In the genomic region with DNA sequence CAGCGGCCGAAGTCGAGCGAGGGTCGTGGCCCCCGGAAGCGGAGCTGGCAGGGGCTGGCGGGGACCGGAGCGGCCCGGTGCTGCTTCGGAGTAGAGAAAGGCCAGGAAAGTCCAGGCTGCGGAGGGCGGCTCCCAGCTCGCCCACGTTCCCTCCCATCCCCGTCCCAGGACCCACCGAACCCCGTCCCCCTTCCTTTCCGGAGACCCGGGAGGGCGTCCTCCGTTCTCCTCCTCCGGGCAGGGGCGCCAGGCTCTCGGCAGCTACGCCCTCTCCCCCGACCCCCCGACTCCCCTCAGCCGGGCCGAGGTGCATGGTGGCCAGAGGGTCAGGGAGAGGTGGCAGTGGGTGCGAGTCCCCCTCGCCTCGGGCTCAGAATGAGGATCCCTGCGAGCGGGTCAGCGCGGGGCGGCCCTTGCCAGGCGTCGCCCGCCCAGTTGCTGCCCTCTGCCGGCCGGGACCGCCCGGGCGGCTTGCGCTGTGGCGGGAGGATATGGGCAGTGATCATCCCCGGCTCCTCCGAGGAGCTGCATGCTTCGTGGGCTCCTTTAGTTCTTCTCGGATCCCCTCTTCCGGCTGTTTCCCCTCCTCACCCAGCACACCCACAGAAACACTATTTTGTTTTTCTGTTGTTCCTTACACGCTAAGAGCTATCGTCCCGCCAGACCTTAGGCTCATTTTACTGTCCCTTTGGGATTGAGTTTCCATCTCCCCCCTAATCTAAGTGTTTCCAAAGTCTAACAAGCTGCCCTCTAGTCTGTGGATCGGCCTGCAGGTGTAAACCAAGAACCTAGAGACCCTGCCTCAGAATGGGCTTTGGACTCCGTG, we compare ENCODE assay signal across 8 cellular contexts. TPM values are rescaled to one million over a fixed set of nuclear protein-coding genes. Genes with fewer than 3 reads are reported as not detected.
DNase-seq lines count a peak whose midpoint lies in the region; TF ChIP-seq lines count a peak whose summit lies in the region.

No MANE protein-coding gene starts in this region.

- DNase-seq in SKM-1 (lab: John Stamatoyannopoulos, UW; ENCODE audit: unreplicated experiment) = peak; percentile 9
- no peak for DNase-seq in SKM-1 treated with dmso at 0.1 percent for 144 hours (lab: John Stamatoyannopoulos, UW; ENCODE audit: unreplicated experiment)
- peak; percentile 45 to 46 for DNase-seq in NOMO-1 (lab: John Stamatoyannopoulos, UW; ENCODE audit: unreplicated experiment in 2 of 2)
- DNase-seq in cardiac muscle cell (ENCODE audit: low read depth in 1 of 2, low spot score in 1 of 2) = peak; percentile 71 to 82
- peak; percentile 96 for DNase-seq in osteoblast (ENCODE audit: insufficient read length, low spot score, missing footprints)
- DNase-seq in type B pancreatic cell (ENCODE audit: extremely low spot score, unreplicated experiment) = peak; percentile 85
- DNase-seq in HT-29 (ENCODE audit: low spot score) = no peak

- no peak overlapping the region for H2AFZ ChIP-seq in osteoblast (ENCODE audit: low read length)

- no peaks in the 10 kb centered on the region for H3K9me3 ChIP-seq in cardiac muscle cell (ENCODE audit: low read depth)
- H3K9me3 ChIP-seq in osteoblast (ENCODE audit: low read depth, low read length) = no peaks in the 10 kb centered on the region

- no peaks in the 10 kb centered on the region for H4K20me1 ChIP-seq in osteoblast (ENCODE audit: insufficient read depth, low read length)

- H3K4me3 ChIP-seq in cardiac muscle cell (peak overlapping the region; percentile 38), osteoblast (ENCODE audit: insufficient read depth, low read length) (peak overlapping the region; percentile 39)

- TF ChIP-seq CTCF in cardiac muscle cell (IDR thresholded peaks at IDR 0.05; ENCODE audit: low read depth, low read length) = peak; percentile 94
- TF ChIP-seq CTCF in osteoblast (IDR thresholded peaks at IDR 0.05; ENCODE audit: extremely low read depth, low read depth, low read length) = peak; percentile 64
- peak; percentile 89 for TF ChIP-seq CTCF in type B pancreatic cell (conservative IDR thresholded peaks at IDR 0.05)

- peak overlapping the region; percentile 78 for H3K4me3 Mint-ChIP-seq in activated naive CD4-positive, alpha-beta T cell treated with anti-CD3 and anti-CD28 coated beads, Interleukin-2, amount 50 U/mL, for 24 hours
- H3K4me3 Mint-ChIP-seq in type B pancreatic cell = peak overlapping the region; percentile 83

- no peaks in the 10 kb centered on the region for H3K36me3 Mint-ChIP-seq in activated naive CD4-positive, alpha-beta T cell treated with anti-CD3 and anti-CD28 coated beads, Interleukin-2, amount 50 U/mL, for 24 hours
- H3K36me3 Mint-ChIP-seq in type B pancreatic cell = no peaks in the 10 kb centered on the region

- no peaks in the 10 kb centered on the region for H3K4me1 ChIP-seq in cardiac muscle cell (ENCODE audit: low read depth)
- no peaks in the 10 kb centered on the region for H3K4me1 ChIP-seq in osteoblast (ENCODE audit: insufficient read depth, low read length)

- peaks cover 41% of the 10 kb centered on the region for H3K27me3 Mint-ChIP-seq in activated naive CD4-positive, alpha-beta T cell treated with anti-CD3 and anti-CD28 coated beads, Interleukin-2, amount 50 U/mL, for 24 hours
- H3K27me3 Mint-ChIP-seq in type B pancreatic cell = peaks cover 81% of the 10 kb centered on the region

- no peak overlapping the region for H3K27ac ChIP-seq in cardiac muscle cell
- no peak overlapping the region for H3K27ac ChIP-seq in osteoblast (ENCODE audit: low read depth, low read length)

- H3K27ac Mint-ChIP-seq in activated naive CD4-positive, alpha-beta T cell treated with anti-CD3 and anti-CD28 coated beads, Interleukin-2, amount 50 U/mL, for 24 hours = no peak overlapping the region
- peak overlapping the region; percentile 51 for H3K27ac Mint-ChIP-seq in type B pancreatic cell

- peak overlapping the region; percentile 50 for H3K4me2 ChIP-seq in osteoblast (ENCODE audit: insufficient read depth, low read length)

- H3K4me1 Mint-ChIP-seq in activated naive CD4-positive, alpha-beta T cell treated with anti-CD3 and anti-CD28 coated beads, Interleukin-2, amount 50 U/mL, for 24 hours = peaks cover 7% of the 10 kb centered on the region
- peaks cover 13% of the 10 kb centered on the region for H3K4me1 Mint-ChIP-seq in type B pancreatic cell (ENCODE audit: unreplicated experiment)

- peaks cover 10% of the 10 kb centered on the region for H3K9me3 Mint-ChIP-seq in activated naive CD4-positive, alpha-beta T cell treated with anti-CD3 and anti-CD28 coated beads, Interleukin-2, amount 50 U/mL, for 24 hours
- H3K9me3 Mint-ChIP-seq in type B pancreatic cell = no peaks in the 10 kb centered on the region

- H3K27me3 ChIP-seq in cardiac muscle cell (peaks cover 67% of the 10 kb centered on the region), osteoblast (ENCODE audit: insufficient read depth, low read length) (peaks cover 86% of the 10 kb centered on the region)

- H3K79me2 ChIP-seq in osteoblast (ENCODE audit: insufficient read depth, low read length) = no peaks in the 10 kb centered on the region

- H3K36me3 ChIP-seq in cardiac muscle cell (no peaks in the 10 kb centered on the region), osteoblast (ENCODE audit: insufficient read depth, low read length) (no peaks in the 10 kb centered on the region)

RNA-seq across cellular contexts. Expression of a gene that starts 0.7 kb away (rescaled TPM):
- total RNA-seq in cardiac muscle cell (4.0 and 6.6 TPM in 2 replicates), osteoblast (0.88 and 1.1 TPM in 2 replicates), type B pancreatic cell (ENCODE audit: low replicate concordance) (10.4 and 38.3 TPM in 2 replicates)
- 3.5 TPM in 2 replicates for polyA plus RNA-seq in cardiac muscle cell
- total RNA-seq in HT-29 (2014; rRNA removed; shearing (Covaris generic)) = 0.25 TPM in 1 of 2 replicates, not detected in the other

Comparison
In these comparisons a context has a peak if more than half of its experiments do, and no peak if none do; other contexts are left out.
1. DNase-seq: peak in SKM-1 (single experiment), NOMO-1 (2 of 2), cardiac muscle cell (2 of 2), osteoblast (single experiment) and type B pancreatic cell (single experiment); none in SKM-1 treated with dmso at 0.1 percent for 144 hours (single experiment) and HT-29 (single experiment).
2. Peak in every context shown above with its lines, with median percentiles within 50 percentile points of each other: CTCF ChIP-seq.